10 cellular contexts compared by ENCODE assay signal in genomic region chr4:133146192-133146573, GRCh38. TPM values are rescaled to one million over a fixed set of nuclear protein-coding genes. Genes with fewer than 3 reads are reported as not detected.
A peak's percentile ranks its signal among the peaks of the same experiment; 100 is the strongest.
DNase-seq lines count a peak whose midpoint lies in the region; ATAC-seq and TF ChIP-seq lines count a peak whose summit lies in the region.
"Had no signal": no experiment of that assay in that cellular context is flagged by ENCODE, and none has a peak within 500 bp of the region (broad histone marks: within the 10 kb centered on the region; RNA-seq: fewer than 3 reads in every experiment).

No MANE protein-coding gene starts in this region.

- TF ChIP-seq CTCF in WI38 (IDR thresholded peaks at IDR 0.05; ENCODE audit: low read depth, low read length) = no peak
- TF ChIP-seq CTCF in stomach (IDR thresholded peaks at IDR 0.05) = no peak

- H3K4me1 ChIP-seq in stomach = peaks cover 37 to 54% (median 50%) of the 10 kb centered on the region in 4 donors

- no peak for TF ChIP-seq EP300 in stomach (IDR thresholded peaks at IDR 0.05)

- intact Hi-C loops in stomach (cut with DNase I; ENCODE audit: low total_unique reads) = no loop called here

- H3K27me3 ChIP-seq in stomach = peaks cover 0 to 70% (median 51%) of the 10 kb centered on the region in 3 donors

- H3K4me3 ChIP-seq in WI38 (ENCODE audit: low read depth, low read length) (peak overlapping the region; percentile 18; the same call in 1 of the 2 replicates), iPS-11a (ENCODE audit: low read depth, low read length) (peak overlapping the region; percentile 22), stomach (peak overlapping the region; percentile 11 to 51 (median 40))

- 6 to 10% (median 7%) methylated on average over 6 of the region's 6 CpGs for WGBS in stomach, 5 donors

- no peak overlapping the region for H3K27ac ChIP-seq in stomach
- H3K27ac ChIP-seq: RWPE1 had no signal

- no peak for TF ChIP-seq POLR2A in stomach (IDR thresholded peaks at IDR 0.05)

- H3K9me3 ChIP-seq in stomach = peaks cover 0 to 5% (median 0%) of the 10 kb centered on the region in 4 donors

- no peaks in the 10 kb centered on the region for H3K36me3 ChIP-seq in stomach

- DNase-seq in DMS 273 (lab: John Stamatoyannopoulos, UW; ENCODE audit: unreplicated experiment) (peak; percentile 4), DMS 273 treated with DMSO at 0.1 percent for 48 hours (lab: John Stamatoyannopoulos, UW) (no peak), stomach (no peak), SK-N-DZ (ENCODE audit: low spot score) (no peak)
- no peak for DNase-seq in stimulated activated CD4-positive, alpha-beta T cell treated with anti-CD3 and anti-CD28 coated beads, Interleukin-4, amount 100 ng/mL, for 24 hours
- DNase-seq: NCI-H1092 had no signal

- ATAC-seq in HG03571 (IDR thresholded peaks at IDR 0.05; ENCODE audit: unreplicated experiment) = no peak

RNA-seq across cellular contexts. Expression of gene PCDH10, which starts 2.9 kb away (rescaled TPM):
- 1 to 10 TPM in 2 of 5 donors, under 1 TPM in 1, not detected in 2; 0.29 to 9.4 (median 1.7) TPM for total RNA-seq in stomach
- under 1 TPM in 2 of 3 donors, not detected in 1; 0.06 to 0.50 TPM for polyA plus RNA-seq in stomach
- polyA plus RNA-seq in SK-N-DZ (2014; cell fraction: cytosol; rRNA removed) = 0.10 and 0.19 TPM in 2 replicates
- polyA plus RNA-seq in SK-N-DZ (2014; cell fraction: nucleus; rRNA removed) = 0.21 and 0.57 TPM in 2 replicates
